26 cellular contexts compared by ENCODE assay signal in the genomic region with DNA sequence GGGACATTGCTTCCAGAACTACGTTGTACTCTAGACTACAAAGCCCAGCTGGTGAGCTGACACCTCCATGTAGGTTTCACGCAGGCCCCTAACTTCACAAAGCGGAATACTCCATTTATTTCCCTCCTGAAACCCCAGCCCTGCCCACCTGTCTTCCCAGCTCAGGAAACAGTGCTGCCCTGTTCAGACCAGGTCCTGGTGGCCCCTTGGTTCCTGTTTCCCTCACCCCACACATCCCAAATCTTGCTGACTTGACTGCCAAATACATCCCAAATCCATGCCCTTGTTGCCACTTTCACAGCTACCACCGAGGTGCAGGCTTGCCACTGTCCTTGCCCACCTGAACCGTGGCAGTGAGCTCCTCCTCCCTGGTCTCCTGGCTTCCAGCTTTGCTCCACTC.
A peak's percentile ranks its signal among the peaks of the same experiment; 100 is the strongest.
DNase-seq lines count a peak whose midpoint lies in the region; ATAC-seq, FAIRE-seq and TF ChIP-seq lines count a peak whose summit lies in the region.
"Had no signal": no experiment of that assay in that cellular context is flagged by ENCODE, and none has a peak within 500 bp of the region (broad histone marks: within the 10 kb centered on the region; RNA-seq: fewer than 3 reads in every experiment).

No MANE protein-coding gene starts in this region.

- TF ChIP-seq EP300 in HepG2 (IDR thresholded peaks at IDR 0.05; ENCODE audit: low read depth in 2 of 2, low read length in 2 of 2) = no peak
- no peak for TF ChIP-seq EP300 in HepG2 (CRISPR knock-in tag; IDR thresholded peaks at IDR 0.05; ENCODE audit: borderline replicate concordance)

- TF ChIP-seq POLR2A in HepG2 (IDR thresholded peaks at IDR 0.05; ENCODE audit: insufficient read depth in 1 of 2, low read depth in 2 of 2, low read length in 2 of 2) = no peak
- TF ChIP-seq POLR2A in Peyer's patch (IDR thresholded peaks at IDR 0.05) = no peak

- H3K9ac ChIP-seq in HepG2 (ENCODE audit: insufficient read depth, low read depth, low read length) = no peak overlapping the region

- H3K36me3 Mint-ChIP-seq in Caco-2 (ENCODE audit: insufficient read depth, unreplicated experiment) (peaks cover 6% of the 10 kb centered on the region), progenitor cell of endocrine pancreas (ENCODE audit: insufficient read depth) (no peaks in the 10 kb centered on the region)
- no peaks in the 10 kb centered on the region for H3K36me3 Mint-ChIP-seq in stimulated activated effector memory CD8-positive, alpha-beta T cell treated with anti-CD3 and anti-CD28 coated beads, Interleukin-12 subunit alpha, Interleukin-12 subunit beta, amount 100 ng/mL, for 72 hours
- H3K36me3 Mint-ChIP-seq: activated naive CD8-positive, alpha-beta T cell had no signal

- DNase-seq in Caco-2 (no peak), HTR-8/SVneo (ENCODE audit: insufficient read length, low spot score) (no peak), HepG2 (ENCODE audit: low spot score) (no peak), Peyer's patch (no peak), progenitor cell of endocrine pancreas (ENCODE audit: low spot score, unreplicated experiment) (no peak), GM19238 (ENCODE audit: insufficient read length, low spot score) (no peak)
- no peak for DNase-seq in stimulated activated effector memory CD8-positive, alpha-beta T cell treated with anti-CD3 and anti-CD28 coated beads, Interleukin-12 subunit alpha, Interleukin-12 subunit beta, amount 100 ng/mL, for 72 hours (ENCODE audit: low spot score in 2 of 2)
- DNase-seq: activated CD4-positive, alpha-beta T cell treated with anti-CD3 and anti-CD28 coated beads, Interleukin-2, amount 50 U/mL, for 48 hours; C1 segment of cervical spinal cord; DMS79; GDM1; glutamatergic neuron; NCI-H1105 treated with DMSO at 0.1 percent for 48 hours; NCI-H2081; NCI-H226; NCI-H69; stimulated activated CD4-positive, alpha-beta T cell treated with anti-CD3 and anti-CD28 coated beads, Interleukin-2, amount 100 ng/mL, for 24 hours had no signal

- POLR2A ChIA-PET in Caco-2 (lab: Charles Lee) = interaction anchor here (0.6 to 0.7 kb wide), 2 partner anchors 18 to 391 kb away, joined by 5 to 7 read pairs; no protein-coding TSS in a partner anchor
- POLR2A ChIA-PET in HepG2 (lab: Yijun Ruan, JAX) = interaction anchor here (0.7 to 6.7 kb wide), 5 partner anchors 13 to 207 kb away, joined by 3 to 93 read pairs (median 58); partner anchors contain the start of gene CEBPB

- H3K4me3 ChIP-seq in Caco-2 (ENCODE audit: low read depth, low read length) (no peak overlapping the region), HepG2 (replicated peaks in 1 of 3; ENCODE audit: insufficient read depth in 1 of 3, low read depth in 2 of 3, low read length in 3 of 3) (no peak overlapping the region), Peyer's patch (no peak overlapping the region)
- H3K4me3 ChIP-seq: HAP-1, SK-N-MC, smooth muscle cell had no signal

- H3K4me1 ChIP-seq in Caco-2 = peaks cover 38% of the 10 kb centered on the region
- H3K4me1 ChIP-seq in HepG2 (ENCODE audit: insufficient read depth, low read length) = peaks cover 95% of the 10 kb centered on the region
- H3K4me1 ChIP-seq in Peyer's patch = peaks cover 0 to 20% (median 0%) of the 10 kb centered on the region in 4 donors
- H3K4me1 ChIP-seq: HAP-1 had no signal

- TF ChIP-seq CTCF in Caco-2 (IDR thresholded peaks at IDR 0.05; ENCODE audit: insufficient read depth in 1 of 2, low read depth in 1 of 2, low read length in 1 of 2, severe bottlenecking in 1 of 2, unreplicated experiment in 1 of 2) (no peak), HepG2 (CRISPR knock-in tag; IDR thresholded peaks at IDR 0.05) (no peak), Peyer's patch (IDR thresholded peaks at IDR 0.05) (no peak), progenitor cell of endocrine pancreas (IDR thresholded peaks at IDR 0.05; ENCODE audit: unreplicated experiment) (no peak)

- no peaks in the 10 kb centered on the region for H3K36me3 ChIP-seq in Caco-2 (ENCODE audit: control insufficient read depth, insufficient read depth, low read length)
- no peaks in the 10 kb centered on the region for H3K36me3 ChIP-seq in HepG2 (replicated peaks in 1 of 2; ENCODE audit: control insufficient read depth in 1 of 2, insufficient read depth in 2 of 2, low read length in 2 of 2)
- H3K36me3 ChIP-seq in Peyer's patch = no peaks in the 10 kb centered on the region
- H3K36me3 ChIP-seq: HAP-1 had no signal

- H3K4me3 Mint-ChIP-seq in Caco-2 (ENCODE audit: unreplicated experiment) (no peak overlapping the region), progenitor cell of endocrine pancreas (ENCODE audit: low read depth) (no peak overlapping the region)
- H3K4me3 Mint-ChIP-seq in stimulated activated effector memory CD8-positive, alpha-beta T cell treated with anti-CD3 and anti-CD28 coated beads, Interleukin-12 subunit alpha, Interleukin-12 subunit beta, amount 100 ng/mL, for 72 hours = no peak overlapping the region
- H3K4me3 Mint-ChIP-seq: activated naive CD8-positive, alpha-beta T cell; activated T-helper 17 cell treated with anti-CD3 and anti-CD28 coated beads, Interleukin-2, amount 50 U/mL, for 72 hours; central memory CD8-positive, alpha-beta T cell had no signal

- ATAC-seq in HepG2 = no peak
- no peak for ATAC-seq in stimulated activated effector memory CD8-positive, alpha-beta T cell treated with anti-CD3 and anti-CD28 coated beads, Interleukin-12 subunit alpha, Interleukin-12 subunit beta, amount 100 ng/mL, for 72 hours
- ATAC-seq: activated CD4-positive, CD25-positive, alpha-beta regulatory T cell treated with anti-CD3 and anti-CD28 coated beads, Interleukin-2, amount 50 U/mL, for 24 hours; activated T-helper 17 cell treated with anti-CD3 and anti-CD28 coated beads, Interleukin-2, amount 50 U/mL, for 72 hours had no signal

- 89% methylated on average over 5 of the region's 5 CpGs for WGBS in HepG2 (ENCODE audit: low lambda C conversion rate)

- intact Hi-C loops in Caco-2 (cut with micrococcal nuclease; ENCODE audit: unreplicated experiment) = no loop called here
- intact Hi-C loops in HepG2 (cut with micrococcal nuclease; ENCODE audit: unreplicated experiment) = loop anchor here (5.0 kb wide), 1 partner anchor 205 kb away; the partner anchor contains the start of gene CEBPB

- CTCF ChIA-PET in Caco-2 (lab: Charles Lee) = interaction anchor here (0.7 kb wide), 1 partner anchor 114 kb away, joined by 4 read pairs; no protein-coding TSS in a partner anchor
- CTCF ChIA-PET in HepG2 (lab: Yijun Ruan, JAX; ENCODE audit: low intra/inter-chr PET ratio, low total read pairs) = no interaction called here

- no peaks in the 10 kb centered on the region for H3K27me3 Mint-ChIP-seq in Caco-2 (ENCODE audit: insufficient read depth, unreplicated experiment)
- H3K27me3 Mint-ChIP-seq in progenitor cell of endocrine pancreas = peaks cover 15% of the 10 kb centered on the region
- H3K27me3 Mint-ChIP-seq: activated naive CD8-positive, alpha-beta T cell; central memory CD8-positive, alpha-beta T cell had no signal

- no peaks in the 10 kb centered on the region for H4K20me1 ChIP-seq in HepG2 (ENCODE audit: insufficient read depth, low read length)

- TF ChIP-seq RAD21 in HepG2 (CRISPR knock-in tag; IDR thresholded peaks at IDR 0.05) = no peak

- H3K9me3 ChIP-seq in Caco-2 (no peaks in the 10 kb centered on the region), HepG2 (ENCODE audit: low read length) (no peaks in the 10 kb centered on the region), Peyer's patch (no peaks in the 10 kb centered on the region)
- H3K9me3 ChIP-seq: HAP-1 had no signal

- FAIRE-seq in HTR-8/SVneo (lab: Jason Lieb, UNC) (peak; percentile 58), HepG2 (lab: Jason Lieb, UNC) (no peak)
- FAIRE-seq: astrocyte, RCC 7860 had no signal

- H3K27ac ChIP-seq in HepG2 (ENCODE audit: extremely low read length, insufficient read depth, low read length) = peak overlapping the region; percentile 21
- peak overlapping the region in 1 of 4 donors; percentile 61 for H3K27ac ChIP-seq in Peyer's patch
- H3K27ac ChIP-seq: SK-N-MC had no signal

- BruUV-seq in Caco-2 (replicated peaks; lab: Mats Ljungman, UMichigan) (no TSS peak), HepG2 (replicated peaks; lab: Mats Ljungman, UMichigan) (no TSS peak)

- peak overlapping the region; percentile 46 for H3K27ac Mint-ChIP-seq in Caco-2 (ENCODE audit: unreplicated experiment)
- peak overlapping the region; percentile 59 for H3K27ac Mint-ChIP-seq in stimulated activated effector memory CD8-positive, alpha-beta T cell treated with anti-CD3 and anti-CD28 coated beads, Interleukin-12 subunit alpha, Interleukin-12 subunit beta, amount 100 ng/mL, for 72 hours
- H3K27ac Mint-ChIP-seq in progenitor cell of endocrine pancreas = no peak overlapping the region
- H3K27ac Mint-ChIP-seq: activated naive CD8-positive, alpha-beta T cell; activated T-helper 17 cell treated with anti-CD3 and anti-CD28 coated beads, Interleukin-2, amount 50 U/mL, for 72 hours had no signal

- H3K9me3 Mint-ChIP-seq in Caco-2 (ENCODE audit: unreplicated experiment) (no peaks in the 10 kb centered on the region), progenitor cell of endocrine pancreas (ENCODE audit: low read depth) (no peaks in the 10 kb centered on the region)
- no peaks in the 10 kb centered on the region for H3K9me3 Mint-ChIP-seq in stimulated activated effector memory CD8-positive, alpha-beta T cell treated with anti-CD3 and anti-CD28 coated beads, Interleukin-12 subunit alpha, Interleukin-12 subunit beta, amount 100 ng/mL, for 72 hours
- H3K9me3 Mint-ChIP-seq: activated T-helper 17 cell treated with anti-CD3 and anti-CD28 coated beads, Interleukin-2, amount 50 U/mL, for 72 hours; central memory CD8-positive, alpha-beta T cell had no signal

- H3K79me2 ChIP-seq in HepG2 (ENCODE audit: insufficient read depth, low read length) = no peaks in the 10 kb centered on the region

- H3K4me2 ChIP-seq in HepG2 (ENCODE audit: low read depth, low read length) = no peak overlapping the region
- H3K4me2 ChIP-seq: smooth muscle cell had no signal

- H3K4me1 Mint-ChIP-seq in Caco-2 (ENCODE audit: low read depth, unreplicated experiment) (peaks cover 25% of the 10 kb centered on the region), progenitor cell of endocrine pancreas (ENCODE audit: low read depth) (peaks cover 14% of the 10 kb centered on the region)
- peaks cover 17% of the 10 kb centered on the region for H3K4me1 Mint-ChIP-seq in stimulated activated effector memory CD8-positive, alpha-beta T cell treated with anti-CD3 and anti-CD28 coated beads, Interleukin-12 subunit alpha, Interleukin-12 subunit beta, amount 100 ng/mL, for 72 hours
- H3K4me1 Mint-ChIP-seq: activated T-helper 17 cell treated with anti-CD3 and anti-CD28 coated beads, Interleukin-2, amount 50 U/mL, for 72 hours had no signal

- in situ Hi-C loops in HepG2 (cut with HindIII; ENCODE audit: extremely low pct_ligation_motif_present, low pct_unique_long_range_greater_than_20kb) = no loop called here

- H3K27me3 ChIP-seq in Caco-2 (replicated peaks; ENCODE audit: control insufficient read depth, insufficient read depth, low read length) = no peaks in the 10 kb centered on the region
- H3K27me3 ChIP-seq in HepG2 (ENCODE audit: control insufficient read depth in 1 of 2, insufficient read depth in 2 of 2, low read length in 2 of 2) = no peaks in the 10 kb centered on the region
- no peaks in the 10 kb centered on the region for H3K27me3 ChIP-seq in Peyer's patch

- no peak overlapping the region for H2AFZ ChIP-seq in HepG2 (ENCODE audit: low read length)
